9 cellular contexts compared by ENCODE assay signal in genomic region chr4:136650541-136651277, GRCh38.
A peak's percentile ranks its signal among the peaks of the same experiment; 100 is the strongest.
DNase-seq lines count a peak whose midpoint lies in the region; ATAC-seq and TF ChIP-seq lines count a peak whose summit lies in the region.
"Had no signal": no experiment of that assay in that cellular context is flagged by ENCODE, and none has a peak within 500 bp of the region (broad histone marks: within the 10 kb centered on the region; RNA-seq: fewer than 3 reads in every experiment).

No MANE protein-coding gene starts in this region.

- no peaks in the 10 kb centered on the region for H3K27me3 Mint-ChIP-seq in activated naive CD4-positive, alpha-beta T cell treated with anti-CD3 and anti-CD28 coated beads, Interleukin-2, amount 10 ng/mL, durations not matched to agents 7 days and 5 days

- no peaks in the 10 kb centered on the region for H3K4me1 Mint-ChIP-seq in activated naive CD4-positive, alpha-beta T cell treated with anti-CD3 and anti-CD28 coated beads, Interleukin-2, amount 10 ng/mL, durations not matched to agents 7 days and 5 days

- H3K4me3 ChIP-seq in GM12865 (ENCODE audit: low read depth, low read length) (no peak overlapping the region), foreskin fibroblast (ENCODE audit: low read depth in 1 of 2, low read length in 2 of 2) (no peak overlapping the region)

- no peaks in the 10 kb centered on the region for H3K36me3 Mint-ChIP-seq in activated naive CD4-positive, alpha-beta T cell treated with anti-CD3 and anti-CD28 coated beads, Interleukin-2, amount 10 ng/mL, durations not matched to agents 7 days and 5 days
- H3K36me3 Mint-ChIP-seq: CD8-positive, alpha-beta memory T cell had no signal

- no peak overlapping the region for H3K27ac Mint-ChIP-seq in activated naive CD4-positive, alpha-beta T cell treated with anti-CD3 and anti-CD28 coated beads, Interleukin-2, amount 10 ng/mL, durations not matched to agents 7 days and 5 days

- DNase-seq in GM12865 (ENCODE audit: low read depth) (peak; percentile 8), NCI-H2171 (lab: John Stamatoyannopoulos, UW) (peak; percentile 0), foreskin fibroblast (peak; percentile 10 to 35), erythroblast (lab: John Stamatoyannopoulos, UW) (no peak), germinal center (ENCODE audit: low spot score) (no peak), iPS-NIHi7 (ENCODE audit: extremely low spot score) (no peak)
- no peak for DNase-seq in activated naive CD4-positive, alpha-beta T cell treated with anti-CD3 and anti-CD28 coated beads, Interleukin-2, amount 10 ng/mL, durations not matched to agents 7 days and 5 days

- TF ChIP-seq CTCF in GM12865 (IDR thresholded peaks at IDR 0.05; ENCODE audit: insufficient read depth, low read depth, low read length, missing control alignments) (no peak), foreskin fibroblast (IDR thresholded peaks at IDR 0.05; ENCODE audit: low read depth, low read length) (no peak)

- ATAC-seq in HG02943 (IDR thresholded peaks at IDR 0.05; ENCODE audit: low read depth, unreplicated experiment), result peak; percentile 73

- peaks cover 3% of the 10 kb centered on the region for H3K9me3 Mint-ChIP-seq in activated naive CD4-positive, alpha-beta T cell treated with anti-CD3 and anti-CD28 coated beads, Interleukin-2, amount 10 ng/mL, durations not matched to agents 7 days and 5 days

- no peak for TF ChIP-seq POLR2A in erythroblast (IDR thresholded peaks at IDR 0.05; ENCODE audit: low read length)

- no peak overlapping the region for H3K4me3 Mint-ChIP-seq in activated naive CD4-positive, alpha-beta T cell treated with anti-CD3 and anti-CD28 coated beads, Interleukin-2, amount 10 ng/mL, durations not matched to agents 7 days and 5 days

- CTCF ChIA-PET in activated naive CD4-positive, alpha-beta T cell treated with anti-CD3 and anti-CD28 coated beads, Interleukin-2, amount 10 ng/mL, durations not matched to agents 7 days and 5 days (lab: Charles Lee), result no interaction called here

Comparison
In these comparisons a context has a peak if more than half of its experiments do, and no peak if none do; other contexts are left out.
1. DNase-seq: peak in GM12865 (single experiment), NCI-H2171 (single experiment) and foreskin fibroblast (2 of 2); none in erythroblast (0 of 2), activated naive CD4-positive, alpha-beta T cell treated with anti-CD3 and anti-CD28 coated beads, Interleukin-2, amount 10 ng/mL, durations not matched to agents 7 days and 5 days (single experiment), germinal center (single experiment) and iPS-NIHi7 (single experiment).